ENCODE assay signal across 21 cellular contexts in the genomic region with DNA sequence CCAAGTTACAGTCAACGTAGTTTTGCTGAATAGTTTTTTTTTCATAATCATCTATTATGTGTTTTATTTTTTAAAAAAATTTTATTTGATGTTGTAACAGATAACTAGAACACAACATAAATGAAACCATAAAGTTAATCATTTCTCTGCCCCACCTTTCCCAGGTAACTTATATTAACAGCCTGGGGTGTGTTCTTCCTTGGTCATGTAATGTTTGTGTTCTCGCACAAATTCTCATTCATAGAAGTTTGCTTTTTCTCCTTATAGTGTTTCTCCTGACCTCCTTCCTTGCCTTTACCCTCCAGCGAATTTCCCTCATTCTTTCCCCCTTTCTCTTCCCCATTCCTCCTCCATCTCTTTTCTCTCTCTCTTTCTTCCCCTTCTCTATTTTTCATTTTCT.
"Had no signal": no experiment of that assay in that cellular context is flagged by ENCODE, and none has a peak within 500 bp of the region (broad histone marks: within the 10 kb centered on the region; RNA-seq: fewer than 3 reads in every experiment).

No MANE protein-coding gene starts in this region.

- H3K4me1 Mint-ChIP-seq: memory B cell; natural killer cell; stimulated activated effector memory CD8-positive, alpha-beta T cell treated with anti-CD3 and anti-CD28 coated beads, Interleukin-12 subunit alpha, Interleukin-12 subunit beta, amount 100 ng/mL, for 72 hours had no signal

- H3K4me3 ChIP-seq: dorsolateral prefrontal cortex, heart right ventricle, left ventricle myocardium inferior, lower lobe of right lung, sigmoid colon, skin epidermis, tibial nerve had no signal

- H3K27me3 ChIP-seq: dorsolateral prefrontal cortex, sigmoid colon, tibial nerve had no signal

- H3K9me3 ChIP-seq: heart right ventricle, left ventricle myocardium inferior, lower lobe of right lung, sigmoid colon, tibial nerve had no signal

- DNase-seq: caudate nucleus; cortex of kidney; dorsolateral prefrontal cortex; effector memory CD4-positive, alpha-beta T cell; heart right ventricle; islet precursor cell; left ventricle myocardium inferior; lower lobe of right lung; midbrain; natural killer cell; posterior cingulate gyrus; sigmoid colon; stimulated activated CD4-positive, alpha-beta T cell treated with anti-CD3 and anti-CD28 coated beads, Interleukin-12 subunit alpha, Interleukin-12 subunit beta, amount 100 ng/mL, for 4 hours; stimulated activated CD8-positive, alpha-beta memory T cell treated with anti-CD3 and anti-CD28 coated beads, Interleukin-4, amount 100 ng/mL, for 48 hours; stimulated activated naive CD8-positive, alpha-beta T cell treated with anti-CD3 and anti-CD28 coated beads, Interleukin-15, Interleukin-2, amounts not matched to agents 100 U/mL and 50 U/mL, for 24 hours had no signal

- H3K4me3 Mint-ChIP-seq: memory B cell; natural killer cell; neural crest cell; stimulated activated effector memory CD8-positive, alpha-beta T cell treated with anti-CD3 and anti-CD28 coated beads, Interleukin-12 subunit alpha, Interleukin-12 subunit beta, amount 100 ng/mL, for 72 hours had no signal

- H3K9me3 Mint-ChIP-seq: memory B cell; natural killer cell; neural crest cell; stimulated activated effector memory CD8-positive, alpha-beta T cell treated with anti-CD3 and anti-CD28 coated beads, Interleukin-12 subunit alpha, Interleukin-12 subunit beta, amount 100 ng/mL, for 72 hours had no signal

- H3K36me3 ChIP-seq: heart right ventricle, left ventricle myocardium inferior, lower lobe of right lung, sigmoid colon, tibial nerve had no signal

- ATAC-seq: esophagus mucosa; heart right ventricle; lower lobe of right lung; natural killer cell; stimulated activated effector memory CD8-positive, alpha-beta T cell treated with anti-CD3 and anti-CD28 coated beads, Interleukin-12 subunit alpha, Interleukin-12 subunit beta, amount 100 ng/mL, for 72 hours; stimulated activated naive CD8-positive, alpha-beta T cell treated with anti-CD3 and anti-CD28 coated beads, Interleukin-15, Interleukin-2, amounts not matched to agents 100 U/mL and 50 U/mL, for 24 hours had no signal

- H3K36me3 Mint-ChIP-seq: memory B cell; natural killer cell; stimulated activated effector memory CD8-positive, alpha-beta T cell treated with anti-CD3 and anti-CD28 coated beads, Interleukin-12 subunit alpha, Interleukin-12 subunit beta, amount 100 ng/mL, for 72 hours had no signal

- H3K27ac Mint-ChIP-seq: memory B cell; natural killer cell; stimulated activated effector memory CD8-positive, alpha-beta T cell treated with anti-CD3 and anti-CD28 coated beads, Interleukin-12 subunit alpha, Interleukin-12 subunit beta, amount 100 ng/mL, for 72 hours had no signal

- H3K27ac ChIP-seq: dorsolateral prefrontal cortex, heart right ventricle, left ventricle myocardium inferior, lower lobe of right lung, sigmoid colon, skin epidermis, tibial nerve had no signal
